ENCODE assay signal across 14 cellular contexts in the genomic region with DNA sequence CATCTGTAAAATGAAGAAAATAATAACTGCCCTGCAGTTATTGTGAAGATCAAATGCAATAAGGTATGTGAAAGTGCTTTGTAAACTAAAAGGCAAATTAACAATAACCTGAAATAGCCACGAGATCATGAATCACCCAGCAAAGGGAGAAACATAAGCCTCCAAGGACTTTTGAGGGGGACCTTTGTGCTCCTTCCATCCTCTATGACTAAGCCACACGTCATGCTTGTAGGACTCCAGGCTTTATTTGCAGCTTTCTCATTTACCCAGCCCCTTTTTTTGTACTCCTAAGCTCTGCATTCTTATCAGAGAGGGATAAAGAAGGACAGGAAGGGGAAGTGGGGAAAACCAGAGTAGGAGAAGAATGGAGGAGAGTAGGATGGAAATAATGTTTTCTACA.
A peak's percentile ranks its signal among the peaks of the same experiment; 100 is the strongest.
DNase-seq lines count a peak whose midpoint lies in the region; ATAC-seq, FAIRE-seq and TF ChIP-seq lines count a peak whose summit lies in the region.
"Had no signal": no experiment of that assay in that cellular context is flagged by ENCODE, and none has a peak within 500 bp of the region (broad histone marks: within the 10 kb centered on the region; RNA-seq: fewer than 3 reads in every experiment).

No MANE protein-coding gene starts in this region.

- TF ChIP-seq CTCF in HCT116 (IDR thresholded peaks at IDR 0.05 in 2 of 3, conservative IDR thresholded peaks at IDR 0.05 in 1 of 3; ENCODE audit: borderline replicate concordance in 1 of 3, insufficient read depth in 1 of 3, low read depth in 2 of 3, low read length in 2 of 3): no peak

- no peak for TF ChIP-seq RAD21 in HCT116 (IDR thresholded peaks at IDR 0.05; ENCODE audit: low read depth)

- BruUV-seq in HCT116 (replicated peaks; lab: Mats Ljungman, UMichigan): no TSS peak

- H3K27ac ChIP-seq in HCT116 (ENCODE audit: low read depth, low read length): peak overlapping the region; percentile 72; the same call in 1 of the 2 replicates

- H3K4me2 ChIP-seq in HCT116 (ENCODE audit: low read length): peak overlapping the region; percentile 60

- H3K4me1 ChIP-seq in HCT116 (ENCODE audit: control insufficient read depth in 1 of 2, insufficient read depth in 2 of 2, low read length in 2 of 2): peaks cover 29 to 40% of the 10 kb centered on the region in 2 experiments

- no peaks in the 10 kb centered on the region for H3K27me3 ChIP-seq in HCT116 (ENCODE audit: insufficient read depth, low read length)

- H3K4me3 ChIP-seq in HCT116 (replicated peaks in 1 of 2; ENCODE audit: low read depth in 1 of 2, low read length in 2 of 2): peak overlapping the region in 1 of 2 experiments; percentile 30; a peak in 2 of 4 replicates

- no peaks in the 10 kb centered on the region for H3K9me2 ChIP-seq in HCT116 (ENCODE audit: insufficient read depth)

- CTCF ChIA-PET in HCT116 (lab: Charles Lee): interaction anchor here (1.6 kb wide), 1 partner anchor 20 kb away, joined by 8 read pairs; no protein-coding TSS in a partner anchor

- DNase-seq in HCT116 (ENCODE audit: low read depth, low spot score) (peak; percentile 81), T1000 (lab: John Stamatoyannopoulos, UW) (peak; percentile 51), fibroblast of the conjunctiva (ENCODE audit: low read depth) (peak; percentile 68), urothelium cell line (ENCODE audit: low spot score) (peak; percentile 56), NCI-H187 (lab: John Stamatoyannopoulos, UW) (no peak), T-helper 1 cell (no peak)
- DNase-seq in stimulated activated CD4-positive, alpha-beta T cell treated with anti-CD3 and anti-CD28 coated beads, Interleukin-15, amount 100 ng/mL, for 24 hours: no peak
- DNase-seq: activated CD4-positive, alpha-beta T cell treated with anti-CD3 and anti-CD28 coated beads for 1 hour; activated T-cell treated with anti-CD3 and anti-CD28 coated beads, Interleukin-2, amount 50 U/mL, for 72 hours; caudate nucleus; left colon; NCI-H2081 treated with DMSO at 0.1 percent for 48 hours; stimulated activated naive CD4-positive, alpha-beta T cell had no signal

- no peak for TF ChIP-seq POLR2A in HCT116 (IDR thresholded peaks at IDR 0.05; ENCODE audit: borderline replicate concordance, extremely low read depth, insufficient read depth, insufficient read length)

- peak overlapping the region; percentile 36 for H2AFZ ChIP-seq in HCT116 (ENCODE audit: low read depth, low read length, poor library complexity, severe bottlenecking)

- no peaks in the 10 kb centered on the region for H3K79me2 ChIP-seq in HCT116 (ENCODE audit: insufficient read depth, low read length)

- intact Hi-C loops in HCT116 (cut with micrococcal nuclease): no loop called here

- POLR2A ChIA-PET in HCT116 (lab: Charles Lee): no interaction called here

- peak; percentile 89 for ATAC-seq in HCT116
- ATAC-seq: activated T-cell treated with anti-CD3 and anti-CD28 coated beads, Interleukin-2, amount 50 U/mL, for 72 hours; left colon had no signal

- RAD21 ChIA-PET in HCT116 (lab: Charles Lee; ENCODE audit: low non-redundant PET in 1 of 2, low total read pairs in 2 of 2, uncharacterized antibody in 2 of 2, unreplicated experiment in 2 of 2): no interaction called here

- no peaks in the 10 kb centered on the region for H4K20me1 ChIP-seq in HCT116 (ENCODE audit: insufficient read depth)

- no peaks in the 10 kb centered on the region for H3K9me3 ChIP-seq in HCT116 (ENCODE audit: control insufficient read depth in 1 of 2, insufficient read depth in 1 of 2, low read depth in 1 of 2, low read length in 2 of 2)

- FAIRE-seq in urothelium cell line (lab: Jason Lieb, UNC): no peak
- FAIRE-seq: frontal cortex had no signal

- H3K36me3 ChIP-seq in HCT116 (ENCODE audit: control insufficient read depth in 1 of 2, insufficient read depth in 2 of 2, low read length in 2 of 2): no peaks in the 10 kb centered on the region

- no peak overlapping the region for H3K9ac ChIP-seq in HCT116 (ENCODE audit: low read length)

TF ChIP-seq in HCT116, 20 proteins besides CTCF, POLR2A, EP300 and RAD21:
- TF ChIP-seq, protein P1, sequence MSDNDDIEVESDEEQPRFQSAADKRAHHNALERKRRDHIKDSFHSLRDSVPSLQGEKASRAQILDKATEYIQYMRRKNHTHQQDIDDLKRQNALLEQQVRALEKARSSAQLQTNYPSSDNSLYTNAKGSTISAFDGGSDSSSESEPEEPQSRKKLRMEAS (IDR thresholded peaks at IDR 0.05): peak; percentile 39; the same call in 1 of the 2 replicates
- peak; percentile 98 for TF ChIP-seq FOSL1 (IDR thresholded peaks at IDR 0.05; ENCODE audit: low read depth)
- no peak for TF ChIP-seq EZH2 (IDR thresholded peaks at IDR 0.05)
- TF ChIP-seq SRF (IDR thresholded peaks at IDR 0.05; ENCODE audit: low read depth): peak; percentile 81
- TF ChIP-seq, protein P2, sequence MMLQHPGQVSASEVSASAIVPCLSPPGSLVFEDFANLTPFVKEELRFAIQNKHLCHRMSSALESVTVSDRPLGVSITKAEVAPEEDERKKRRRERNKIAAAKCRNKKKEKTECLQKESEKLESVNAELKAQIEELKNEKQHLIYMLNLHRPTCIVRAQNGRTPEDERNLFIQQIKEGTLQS (IDR thresholded peaks at IDR 0.05): no peak
- TF ChIP-seq, protein P3, sequence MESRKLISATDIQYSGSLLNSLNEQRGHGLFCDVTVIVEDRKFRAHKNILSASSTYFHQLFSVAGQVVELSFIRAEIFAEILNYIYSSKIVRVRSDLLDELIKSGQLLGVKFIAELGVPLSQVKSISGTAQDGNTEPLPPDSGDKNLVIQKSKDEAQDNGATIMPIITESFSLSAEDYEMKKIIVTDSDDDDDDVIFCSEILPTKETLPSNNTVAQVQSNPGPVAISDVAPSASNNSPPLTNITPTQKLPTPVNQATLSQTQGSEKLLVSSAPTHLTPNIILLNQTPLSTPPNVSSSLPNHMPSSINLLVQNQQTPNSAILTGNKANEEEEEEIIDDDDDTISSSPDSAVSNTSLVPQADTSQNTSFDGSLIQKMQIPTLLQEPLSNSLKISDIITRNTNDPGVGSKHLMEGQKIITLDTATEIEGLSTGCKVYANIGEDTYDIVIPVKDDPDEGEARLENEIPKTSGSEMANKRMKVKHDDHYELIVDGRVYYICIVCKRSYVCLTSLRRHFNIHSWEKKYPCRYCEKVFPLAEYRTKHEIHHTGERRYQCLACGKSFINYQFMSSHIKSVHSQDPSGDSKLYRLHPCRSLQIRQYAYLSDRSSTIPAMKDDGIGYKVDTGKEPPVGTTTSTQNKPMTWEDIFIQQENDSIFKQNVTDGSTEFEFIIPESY (IDR thresholded peaks at IDR 0.05; ENCODE audit: extremely low read depth, insufficient replicate concordance, low read length): no peak
- TF ChIP-seq SP1 (IDR thresholded peaks at IDR 0.05; ENCODE audit: low read depth): peak; percentile 86
- peak; percentile 38 for TF ChIP-seq YY1 (IDR thresholded peaks at IDR 0.05; ENCODE audit: extremely low read depth, insufficient replicate concordance, low read depth, low read length)
- TF ChIP-seq, protein P4, sequence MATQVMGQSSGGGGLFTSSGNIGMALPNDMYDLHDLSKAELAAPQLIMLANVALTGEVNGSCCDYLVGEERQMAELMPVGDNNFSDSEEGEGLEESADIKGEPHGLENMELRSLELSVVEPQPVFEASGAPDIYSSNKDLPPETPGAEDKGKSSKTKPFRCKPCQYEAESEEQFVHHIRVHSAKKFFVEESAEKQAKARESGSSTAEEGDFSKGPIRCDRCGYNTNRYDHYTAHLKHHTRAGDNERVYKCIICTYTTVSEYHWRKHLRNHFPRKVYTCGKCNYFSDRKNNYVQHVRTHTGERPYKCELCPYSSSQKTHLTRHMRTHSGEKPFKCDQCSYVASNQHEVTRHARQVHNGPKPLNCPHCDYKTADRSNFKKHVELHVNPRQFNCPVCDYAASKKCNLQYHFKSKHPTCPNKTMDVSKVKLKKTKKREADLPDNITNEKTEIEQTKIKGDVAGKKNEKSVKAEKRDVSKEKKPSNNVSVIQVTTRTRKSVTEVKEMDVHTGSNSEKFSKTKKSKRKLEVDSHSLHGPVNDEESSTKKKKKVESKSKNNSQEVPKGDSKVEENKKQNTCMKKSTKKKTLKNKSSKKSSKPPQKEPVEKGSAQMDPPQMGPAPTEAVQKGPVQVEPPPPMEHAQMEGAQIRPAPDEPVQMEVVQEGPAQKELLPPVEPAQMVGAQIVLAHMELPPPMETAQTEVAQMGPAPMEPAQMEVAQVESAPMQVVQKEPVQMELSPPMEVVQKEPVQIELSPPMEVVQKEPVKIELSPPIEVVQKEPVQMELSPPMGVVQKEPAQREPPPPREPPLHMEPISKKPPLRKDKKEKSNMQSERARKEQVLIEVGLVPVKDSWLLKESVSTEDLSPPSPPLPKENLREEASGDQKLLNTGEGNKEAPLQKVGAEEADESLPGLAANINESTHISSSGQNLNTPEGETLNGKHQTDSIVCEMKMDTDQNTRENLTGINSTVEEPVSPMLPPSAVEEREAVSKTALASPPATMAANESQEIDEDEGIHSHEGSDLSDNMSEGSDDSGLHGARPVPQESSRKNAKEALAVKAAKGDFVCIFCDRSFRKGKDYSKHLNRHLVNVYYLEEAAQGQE (IDR thresholded peaks at IDR 0.05; ENCODE audit: low read depth): no peak
- peak; percentile 87 for TF ChIP-seq JUND (IDR thresholded peaks at IDR 0.05)
- TF ChIP-seq TCF7L2 (IDR thresholded peaks at IDR 0.05; ENCODE audit: borderline replicate concordance, extremely low read depth, insufficient read depth, insufficient read length): peak; percentile 89
- no peak for TF ChIP-seq CBX3 (IDR thresholded peaks at IDR 0.05; ENCODE audit: low read depth)
- TF ChIP-seq CEBPB (IDR thresholded peaks at IDR 0.05; ENCODE audit: low read depth): peak; percentile 56; the same call in 1 of the 2 replicates
- peak; percentile 44; the same call in 1 of the 2 replicates for TF ChIP-seq POLR2AphosphoS5 (IDR thresholded peaks at IDR 0.05; ENCODE audit: low read depth, low read length)
- no peak for TF ChIP-seq SIN3A (IDR thresholded peaks at IDR 0.05; ENCODE audit: low read depth)
- no peak for TF ChIP-seq EZH2phosphoT487 (IDR thresholded peaks at IDR 0.05; ENCODE audit: borderline replicate concordance)
- no peak for TF ChIP-seq ZFX (IDR thresholded peaks at IDR 0.05)
- no peak; the same call in 1 of the 2 replicates for TF ChIP-seq ELF1 (IDR thresholded peaks at IDR 0.05; ENCODE audit: borderline replicate concordance, low read depth)
- TF ChIP-seq EGR1 (IDR thresholded peaks at IDR 0.05; ENCODE audit: low read depth): peak; percentile 35; the same call in 1 of the 2 replicates
- TF ChIP-seq ZNF274 (IDR thresholded peaks at IDR 0.05; ENCODE audit: low read depth, low read length): no peak

Comparison
In these comparisons a context has a peak if more than half of its experiments do, and no peak if none do; other contexts are left out.
1. DNase-seq: peak in HCT116 (single experiment), T1000 (single experiment), fibroblast of the conjunctiva (single experiment) and urothelium cell line (single experiment); none in NCI-H187 (0 of 2), stimulated activated CD4-positive, alpha-beta T cell treated with anti-CD3 and anti-CD28 coated beads, Interleukin-15, amount 100 ng/mL, for 24 hours (single experiment) and T-helper 1 cell (0 of 5).